Comparison of ENCODE assay signal across 7 cellular contexts in genomic region chr20:53413188-53413631, GRCh38.
DNase-seq lines count a peak whose midpoint lies in the region; ATAC-seq and TF ChIP-seq lines count a peak whose summit lies in the region.

No MANE protein-coding gene starts in this region.

- H3K4me3 ChIP-seq in OCI-LY3 (ENCODE audit: low read length): peak overlapping the region; percentile 73
- no peak overlapping the region for H3K4me3 ChIP-seq in transverse colon

- no peaks in the 10 kb centered on the region for H3K27me3 ChIP-seq in OCI-LY3 (ENCODE audit: low read depth, low read length)
- no peaks in the 10 kb centered on the region for H3K27me3 ChIP-seq in transverse colon

- H3K36me3 ChIP-seq in OCI-LY3 (replicated peaks; ENCODE audit: low read depth, low read length): no peaks in the 10 kb centered on the region
- H3K36me3 ChIP-seq in transverse colon: no peaks in the 10 kb centered on the region

- TF ChIP-seq CTCF in OCI-LY3 (IDR thresholded peaks at IDR 0.05; ENCODE audit: low read depth, low read length): peak; percentile 99
- TF ChIP-seq CTCF in transverse colon (IDR thresholded peaks at IDR 0.05): peak in 4 of 5 experiments; percentile 37 to 60 (median 50)

- ATAC-seq in GM18907 (IDR thresholded peaks at IDR 0.05; ENCODE audit: unreplicated experiment): peak; percentile 88
- peak; percentile 80 for ATAC-seq in HG02973 (IDR thresholded peaks at IDR 0.05; ENCODE audit: unreplicated experiment)
- no peak for ATAC-seq in GM18520 (IDR thresholded peaks at IDR 0.05; ENCODE audit: unreplicated experiment)

- H3K4me2 ChIP-seq in OCI-LY3 (ENCODE audit: low read length): peak overlapping the region; percentile 80

- peak; percentile 36 for DNase-seq in activated naive CD4-positive, alpha-beta T cell treated with anti-CD3 and anti-CD28 coated beads, Interleukin-2, amount 50 U/mL, for 16 hours
- DNase-seq in lung microvascular endothelial cell (ENCODE audit: low read depth in 2 of 2): peak; percentile 5 to 8
- peak; percentile 70 for DNase-seq in transverse colon

- H3K27ac ChIP-seq in OCI-LY3 (ENCODE audit: low read length) (no peak overlapping the region), transverse colon (no peak overlapping the region)

- H3K4me1 ChIP-seq in OCI-LY3 (ENCODE audit: low read length) (peaks cover 12% of the 10 kb centered on the region), transverse colon (no peaks in the 10 kb centered on the region)

- 29 to 51% methylated on average over 1 to 15 of the region's 15 CpGs for WGBS in transverse colon (ENCODE audit: low coverage in 1 of 2), 2 donors

- no peaks in the 10 kb centered on the region for H3K79me2 ChIP-seq in OCI-LY3 (ENCODE audit: low read length)

- H4K20me1 ChIP-seq in OCI-LY3 (ENCODE audit: insufficient read depth, low read length): no peaks in the 10 kb centered on the region

- H3K9me3 ChIP-seq in OCI-LY3 (ENCODE audit: insufficient read depth, low read length) (no peaks in the 10 kb centered on the region), transverse colon (no peaks in the 10 kb centered on the region)

- intact Hi-C loops in transverse colon (cut with DNase I; ENCODE audit: low total_unique reads): no loop called here

- no peak for TF ChIP-seq POLR2A in transverse colon (IDR thresholded peaks at IDR 0.05)

- H2AFZ ChIP-seq in OCI-LY3 (ENCODE audit: low read depth, low read length): peak overlapping the region; percentile 88

- in situ Hi-C loops in transverse colon (cut with MboI; ENCODE audit: low pct_ligation_motif_present in 1 of 4, low pct_unique_long_range_greater_than_20kb in 1 of 4, low sequenced_read_pairs in 3 of 4): loop anchor here in 2 of 4 donors (25.0 kb wide), 2 partner anchors 124 to 549 kb away; no protein-coding TSS in a partner anchor

- peak overlapping the region; percentile 48 for H3K9ac ChIP-seq in OCI-LY3 (ENCODE audit: low read length)

- no peak for TF ChIP-seq EP300 in transverse colon (IDR thresholded peaks at IDR 0.05; ENCODE audit: low read depth)

Comparison
In these comparisons a context has a peak if more than half of its experiments do, and no peak if none do; other contexts are left out.
1. DNase-seq: peak in every context shown above with its lines; median percentile 70 in transverse colon; 36 in activated naive CD4-positive, alpha-beta T cell treated with anti-CD3 and anti-CD28 coated beads, Interleukin-2, amount 50 U/mL, for 16 hours; 6 in lung microvascular endothelial cell.